24 cellular contexts compared by ENCODE assay signal in the genomic region with DNA sequence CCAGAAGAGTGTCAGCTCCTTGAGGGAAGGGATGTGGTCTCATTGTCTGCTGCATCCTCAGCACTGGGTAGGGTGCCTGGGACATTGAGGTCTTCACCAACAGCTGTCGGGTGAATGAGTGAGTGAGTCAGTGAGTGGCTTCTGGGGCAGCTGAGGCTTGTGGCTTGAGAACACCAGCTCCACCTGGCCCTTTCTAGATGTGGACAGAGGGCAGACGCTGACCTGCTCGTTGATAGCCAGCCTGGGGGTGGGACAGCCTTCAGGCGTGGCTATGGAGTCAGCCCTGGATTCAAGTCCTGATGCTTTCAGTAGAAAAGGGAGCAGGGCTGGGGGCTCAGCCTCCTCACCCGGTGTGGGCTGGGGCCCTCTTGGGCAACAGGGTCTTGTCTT.
DNase-seq lines count a peak whose midpoint lies in the region; ATAC-seq and TF ChIP-seq lines count a peak whose summit lies in the region.
"Had no signal": no experiment of that assay in that cellular context is flagged by ENCODE, and none has a peak within 500 bp of the region (broad histone marks: within the 10 kb centered on the region; RNA-seq: fewer than 3 reads in every experiment).

No MANE protein-coding gene starts in this region.

- H3K27ac Mint-ChIP-seq in CD14-positive monocyte (peak overlapping the region in 4 of 7 donors; percentile 18 to 75 (median 57)), neural progenitor cell (peak overlapping the region; percentile 95), MCF 10A (ENCODE audit: low read depth, unreplicated experiment) (no peak overlapping the region)
- H3K27ac Mint-ChIP-seq: activated CD8-positive, alpha-beta memory T cell treated with anti-CD3 and anti-CD28 coated beads, Interleukin-2, amount 10 ng/mL, durations not matched to agents 7 days and 5 days had no signal

- H3K9me3 ChIP-seq in PC-3 (ENCODE audit: low read length) (no peaks in the 10 kb centered on the region), neural progenitor cell (ENCODE audit: low read depth) (no peaks in the 10 kb centered on the region)
- H3K9me3 ChIP-seq: ovary, thoracic aorta had no signal

- no peak overlapping the region for H3K27ac ChIP-seq in PC-3 (ENCODE audit: low read length)
- no peak overlapping the region for H3K27ac ChIP-seq in neural progenitor cell
- no peak overlapping the region for H3K27ac ChIP-seq in coronary artery
- H3K27ac ChIP-seq: ovary, thoracic aorta had no signal

- H3K36me3 Mint-ChIP-seq in CD14-positive monocyte (no peaks in the 10 kb centered on the region), neural progenitor cell (peaks cover 8% of the 10 kb centered on the region), MCF 10A (ENCODE audit: insufficient read depth, unreplicated experiment) (no peaks in the 10 kb centered on the region)
- H3K36me3 Mint-ChIP-seq: CD4-positive, CD25-positive, alpha-beta regulatory T cell had no signal

- H3K4me1 ChIP-seq in PC-3 (ENCODE audit: insufficient read depth, low read length) (peaks cover 13% of the 10 kb centered on the region), neural progenitor cell (peaks cover 36% of the 10 kb centered on the region)

- H3F3A ChIP-seq in PC-3 (ENCODE audit: low read length, unreplicated experiment): no peaks in the 10 kb centered on the region
- peaks cover 17% of the 10 kb centered on the region for H3F3A ChIP-seq in neural progenitor cell (ENCODE audit: low read depth)

- no peaks in the 10 kb centered on the region for H3K9me2 ChIP-seq in PC-3 (replicated peaks; ENCODE audit: low read length)

- H3K27me3 Mint-ChIP-seq in CD14-positive monocyte (ENCODE audit: low read depth in 3 of 3) (peaks cover 3 to 10% (median 8%) of the 10 kb centered on the region in 3 donors), neural progenitor cell (ENCODE audit: insufficient read depth, low read depth) (peaks cover 21% of the 10 kb centered on the region), MCF 10A (ENCODE audit: insufficient read depth, unreplicated experiment) (no peaks in the 10 kb centered on the region)
- H3K27me3 Mint-ChIP-seq: activated CD8-positive, alpha-beta memory T cell treated with anti-CD3 and anti-CD28 coated beads, Interleukin-2, amount 10 ng/mL, durations not matched to agents 7 days and 5 days had no signal

- no peaks in the 10 kb centered on the region for H3K27me3 ChIP-seq in PC-3 (ENCODE audit: low read length)
- H3K27me3 ChIP-seq in neural progenitor cell: no peaks in the 10 kb centered on the region
- H3K27me3 ChIP-seq: ovary had no signal

- intact Hi-C loops in CD14-positive monocyte (cut with micrococcal nuclease) (no loop called here), PC-3 (cut with micrococcal nuclease) (no loop called here), left ventricle myocardium superior (cut with micrococcal nuclease) (no loop called here), MCF 10A (cut with micrococcal nuclease) (no loop called here)

- peaks cover 20% of the 10 kb centered on the region for H3K4me1 Mint-ChIP-seq in CD14-positive monocyte
- H3K4me1 Mint-ChIP-seq in neural progenitor cell: peaks cover 71% of the 10 kb centered on the region
- peaks cover 6% of the 10 kb centered on the region for H3K4me1 Mint-ChIP-seq in MCF 10A (ENCODE audit: insufficient read depth, unreplicated experiment)

- DNase-seq in CD14-positive monocyte (ENCODE audit: low spot score) (no peak), PC-3 (no peak), left ventricle myocardium superior (peak; percentile 17), neural progenitor cell (ENCODE audit: low spot score) (no peak), activated T-cell treated with anti-CD3 and anti-CD28 coated beads for 4 hours (no peak), coronary artery (ENCODE audit: low spot score) (no peak), MCF 10A (ENCODE audit: unreplicated experiment) (no peak)
- DNase-seq: activated CD4-positive, alpha-beta T cell treated with anti-CD3 and anti-CD28 coated beads, Interleukin-2, amount 50 U/mL, for 1 hour; activated CD8-positive, alpha-beta memory T cell treated with anti-CD3 and anti-CD28 coated beads, Interleukin-2, amount 10 ng/mL, durations not matched to agents 7 days and 5 days; activated naive CD4-positive, alpha-beta T cell treated with anti-CD3 and anti-CD28 coated beads, Interleukin-2, amount 50 U/mL, for 16 hours; amygdala; CD4-positive, CD25-positive, alpha-beta regulatory T cell; DMS 273 treated with DMSO at 0.1 percent for 48 hours; naive B cell; NCI-H1092 treated with DMSO at 0.1 percent for 48 hours; NCI-H1930; NCI-H2227 treated with DMSO at 0.1 percent for 48 hours; SHP77 treated with DMSO at 0.1 percent for 48 hours; stimulated activated CD4-positive, alpha-beta T cell treated with anti-CD3 and anti-CD28 coated beads, Interleukin-4, amount 100 ng/mL, for 4 hours; stimulated activated naive CD4-positive, alpha-beta T cell treated with Interleukin-2 at 50 U/mL for 16 hours; T1000 had no signal

- H3K9ac ChIP-seq in PC-3 (ENCODE audit: low read length): no peak overlapping the region
- H3K9ac ChIP-seq in neural progenitor cell: no peak overlapping the region

- TF ChIP-seq CTCF in CD14-positive monocyte (IDR thresholded peaks at IDR 0.05): no peak
- TF ChIP-seq CTCF in PC-3 (conservative IDR thresholded peaks at IDR 0.05; ENCODE audit: low read depth, low read length): no peak
- no peak for TF ChIP-seq CTCF in neural progenitor cell (IDR thresholded peaks at IDR 0.05)
- no peak for TF ChIP-seq CTCF in coronary artery (IDR thresholded peaks at IDR 0.05)
- no peak for TF ChIP-seq CTCF in MCF 10A (IDR thresholded peaks at IDR 0.05; ENCODE audit: unreplicated experiment)

- H4K20me1 ChIP-seq in PC-3 (ENCODE audit: low read length) (no peaks in the 10 kb centered on the region), neural progenitor cell (ENCODE audit: low read depth) (no peaks in the 10 kb centered on the region)

- BruUV-seq in PC-3 (replicated peaks; lab: Mats Ljungman, UMichigan) (TSS peak; percentile 35), MCF 10A (replicated peaks; lab: Mats Ljungman, UMichigan) (no TSS peak)

- H3K4me2 ChIP-seq in PC-3 (ENCODE audit: low read length): no peak overlapping the region
- no peak overlapping the region for H3K4me2 ChIP-seq in neural progenitor cell

- H3K9me3 Mint-ChIP-seq in CD14-positive monocyte (peaks cover 0 to 8% (median 4%) of the 10 kb centered on the region in 7 donors), neural progenitor cell (peaks cover 13% of the 10 kb centered on the region), MCF 10A (ENCODE audit: unreplicated experiment) (peaks cover 11% of the 10 kb centered on the region)

- POLR2A ChIA-PET in PC-3 (lab: Charles Lee; ENCODE audit: unreplicated experiment) (no interaction called here), MCF 10A (lab: Yijun Ruan, JAX) (interaction anchor here (0.6 kb wide), 1 partner anchor 92 kb away, joined by 3 read pairs; no protein-coding TSS in a partner anchor)

- H3K4me3 Mint-ChIP-seq in CD14-positive monocyte: peak overlapping the region in 1 of 2 donors; percentile 76
- no peak overlapping the region for H3K4me3 Mint-ChIP-seq in neural progenitor cell
- no peak overlapping the region for H3K4me3 Mint-ChIP-seq in MCF 10A (ENCODE audit: unreplicated experiment)
- H3K4me3 Mint-ChIP-seq: activated CD8-positive, alpha-beta memory T cell treated with anti-CD3 and anti-CD28 coated beads, Interleukin-2, amount 10 ng/mL, durations not matched to agents 7 days and 5 days; CD4-positive, CD25-positive, alpha-beta regulatory T cell had no signal

- CTCF ChIA-PET in PC-3 (lab: Charles Lee) (no interaction called here), MCF 10A (lab: Yijun Ruan, JAX) (no interaction called here)

- H3K79me2 ChIP-seq in PC-3 (ENCODE audit: low read length) (no peaks in the 10 kb centered on the region), neural progenitor cell (ENCODE audit: low read depth) (no peaks in the 10 kb centered on the region)

- H3K36me3 ChIP-seq in PC-3 (ENCODE audit: low read depth, low read length) (no peaks in the 10 kb centered on the region), neural progenitor cell (no peaks in the 10 kb centered on the region)
- H3K36me3 ChIP-seq: ovary, thoracic aorta had no signal

- ATAC-seq in PC-3 (no peak), left ventricle myocardium superior (no peak), HG02678 (IDR thresholded peaks at IDR 0.05; ENCODE audit: unreplicated experiment) (no peak)
- ATAC-seq: activated CD8-positive, alpha-beta memory T cell treated with anti-CD3 and anti-CD28 coated beads, Interleukin-2, amount 10 ng/mL, durations not matched to agents 7 days and 5 days had no signal

- no peak overlapping the region for H2AFZ ChIP-seq in PC-3 (ENCODE audit: low read length)
- no peak overlapping the region for H2AFZ ChIP-seq in neural progenitor cell (replicated peaks)

- no peak overlapping the region for H3K4me3 ChIP-seq in PC-3 (ENCODE audit: low read length)
- no peak overlapping the region for H3K4me3 ChIP-seq in neural progenitor cell
- H3K4me3 ChIP-seq in coronary artery: no peak overlapping the region
- H3K4me3 ChIP-seq: ovary, thoracic aorta had no signal
